ENCODE assay signal across 19 cellular contexts in the genomic region with DNA sequence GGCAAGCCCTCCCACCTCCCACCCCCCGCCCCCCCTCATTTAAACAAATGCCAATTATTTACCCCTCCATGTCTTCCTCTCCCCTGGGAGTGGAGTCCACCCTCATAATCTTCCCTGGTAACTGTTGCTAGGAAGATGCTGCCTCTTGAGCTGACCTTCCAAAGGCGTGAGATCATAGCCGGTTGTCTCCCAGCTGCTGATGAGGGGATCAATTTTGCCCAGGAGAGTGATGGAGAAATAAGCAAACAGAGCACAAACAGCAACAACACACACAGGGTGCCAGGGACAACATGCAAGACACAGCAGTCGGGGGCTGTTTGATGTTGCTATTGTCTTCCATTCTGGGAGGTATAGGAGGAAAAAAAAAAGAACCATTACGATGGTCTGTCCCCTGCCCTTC.
"Had no signal": no experiment of that assay in that cellular context is flagged by ENCODE, and none has a peak within 500 bp of the region (broad histone marks: within the 10 kb centered on the region; RNA-seq: fewer than 3 reads in every experiment).

No MANE protein-coding gene starts in this region.

- H3K4me1 Mint-ChIP-seq: memory B cell had no signal

- H3K36me3 ChIP-seq: cardiac muscle cell, heart right ventricle, thoracic aorta had no signal

- H3K27ac ChIP-seq: cardiac muscle cell, heart right ventricle, thoracic aorta, VCaP had no signal

- DNase-seq: activated CD4-positive, alpha-beta memory T cell treated with anti-CD3 and anti-CD28 coated beads, Interleukin-2, amount 10 ng/mL, durations not matched to agents 7 days and 5 days; activated CD4-positive, alpha-beta T cell treated with anti-CD3 and anti-CD28 coated beads, Interleukin-2, amount 10 ng/mL, durations not matched to agents 24 days and 14 days; activated effector memory CD4-positive, alpha-beta T cell treated with anti-CD3 and anti-CD28 coated beads, Interleukin-2, amount 50 U/mL, for 16 hours; activated naive CD4-positive, alpha-beta T cell treated with anti-CD3 and anti-CD28 coated beads, Interleukin-2, amount 10 ng/mL, durations not matched to agents 7 days and 5 days; amygdala; cortex of kidney; heart right ventricle; islet precursor cell; left cardiac atrium; nephron progenitor cell; stimulated activated CD4-positive, alpha-beta T cell treated with anti-CD3 and anti-CD28 coated beads, Interleukin-2, amount 100 ng/mL, for 48 hours; stimulated activated naive CD4-positive, alpha-beta T cell treated with Interleukin-2 at 50 U/mL for 16 hours had no signal

- H3K36me3 Mint-ChIP-seq: activated naive CD4-positive, alpha-beta T cell treated with anti-CD3 and anti-CD28 coated beads, Interleukin-2, amount 10 ng/mL, durations not matched to agents 7 days and 5 days; memory B cell had no signal

- H3K4me3 ChIP-seq: cardiac muscle cell, heart right ventricle, thoracic aorta had no signal

- H3K27ac Mint-ChIP-seq: activated CD4-positive, alpha-beta memory T cell treated with anti-CD3 and anti-CD28 coated beads, Interleukin-2, amount 10 ng/mL, durations not matched to agents 7 days and 5 days; activated CD4-positive, alpha-beta T cell treated with anti-CD3 and anti-CD28 coated beads, Interleukin-2, amount 10 ng/mL, durations not matched to agents 24 days and 14 days; activated naive CD4-positive, alpha-beta T cell treated with anti-CD3 and anti-CD28 coated beads, Interleukin-2, amount 10 ng/mL, durations not matched to agents 7 days and 5 days; memory B cell; nephron progenitor cell; T-helper 2 cell treated with Interferon-gamma antibody and Interleukin-4, amounts not matched to agents 5 μg/mL and 100 μg/mL, for 36 hours; type B pancreatic cell had no signal

- ATAC-seq: activated CD4-positive, CD25-positive, alpha-beta regulatory T cell treated with anti-CD3 and anti-CD28 coated beads, Interleukin-2, amount 50 U/mL, for 24 hours; heart right ventricle; left cardiac atrium had no signal

- H3K9me3 Mint-ChIP-seq: activated CD4-positive, alpha-beta memory T cell treated with anti-CD3 and anti-CD28 coated beads, Interleukin-2, amount 10 ng/mL, durations not matched to agents 7 days and 5 days; activated CD4-positive, alpha-beta T cell treated with anti-CD3 and anti-CD28 coated beads, Interleukin-2, amount 10 ng/mL, durations not matched to agents 24 days and 14 days; activated naive CD4-positive, alpha-beta T cell treated with anti-CD3 and anti-CD28 coated beads, Interleukin-2, amount 10 ng/mL, durations not matched to agents 7 days and 5 days; memory B cell; nephron progenitor cell; T-helper 2 cell treated with Interferon-gamma antibody and Interleukin-4, amounts not matched to agents 5 μg/mL and 100 μg/mL, for 36 hours; type B pancreatic cell had no signal

- H3K4me3 Mint-ChIP-seq: activated CD4-positive, alpha-beta memory T cell treated with anti-CD3 and anti-CD28 coated beads, Interleukin-2, amount 10 ng/mL, durations not matched to agents 7 days and 5 days; activated CD4-positive, alpha-beta T cell treated with anti-CD3 and anti-CD28 coated beads, Interleukin-2, amount 10 ng/mL, durations not matched to agents 24 days and 14 days; activated naive CD4-positive, alpha-beta T cell treated with anti-CD3 and anti-CD28 coated beads, Interleukin-2, amount 10 ng/mL, durations not matched to agents 7 days and 5 days; memory B cell; nephron progenitor cell; T-helper 2 cell treated with Interferon-gamma antibody and Interleukin-4, amounts not matched to agents 5 μg/mL and 100 μg/mL, for 36 hours; type B pancreatic cell had no signal

- H3K4me1 ChIP-seq: heart right ventricle had no signal

- H3K9me3 ChIP-seq: heart right ventricle, thoracic aorta had no signal
